Comparison of ENCODE assay signal across 7 cellular contexts in genomic region chr14:45400509-45400908, GRCh38.
"Had no signal": no experiment of that assay in that cellular context is flagged by ENCODE, and none has a peak within 500 bp of the region (broad histone marks: within the 10 kb centered on the region; RNA-seq: fewer than 3 reads in every experiment).

No MANE protein-coding gene starts in this region.

- ATAC-seq: K562 had no signal

- DNase-seq: GOT3, H7, HCEC 1CT, IMR-90, KG1 had no signal

- H3K4me3 ChIP-seq: K562 had no signal

- H3K27ac ChIP-seq: HL-60 had no signal
